ENCODE assay signal across 8 cellular contexts in the genomic region with DNA sequence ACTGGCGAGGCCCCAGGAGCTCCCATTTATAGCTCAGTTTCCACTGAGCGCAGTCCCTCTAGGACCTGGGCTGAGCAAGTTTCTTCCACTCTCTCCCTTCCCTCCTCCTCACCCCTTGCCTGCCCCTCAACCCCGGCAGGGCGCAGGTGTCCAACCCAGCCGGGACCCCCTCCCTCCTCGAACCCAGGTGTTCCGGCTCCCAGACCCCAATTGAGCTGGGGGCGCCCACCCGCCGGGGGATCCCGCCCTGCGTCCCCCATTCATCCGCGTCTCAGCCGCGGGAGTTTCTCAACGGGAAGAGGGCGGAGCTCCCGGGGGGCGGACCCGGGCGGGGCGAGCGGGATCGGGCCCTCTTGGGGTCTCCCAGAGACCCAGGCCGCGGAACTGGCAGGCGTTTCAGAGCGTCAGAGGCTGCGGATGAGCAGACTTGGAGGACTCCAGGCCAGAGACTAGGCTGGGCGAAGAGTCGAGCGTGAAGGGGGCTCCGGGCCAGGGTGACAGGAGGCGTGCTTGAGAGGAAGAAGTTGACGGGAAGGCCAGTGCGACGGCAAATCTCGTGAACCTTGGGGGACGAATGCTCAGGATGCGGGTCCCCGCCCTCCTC. TPM values are rescaled to one million over a fixed set of nuclear protein-coding genes. Genes with fewer than 3 reads are reported as not detected.
DNase-seq lines count a peak whose midpoint lies in the region; ATAC-seq and TF ChIP-seq lines count a peak whose summit lies in the region.

A gene (plus strand): TSS at position 366 of the 604 bp plus-strand sequence. CDS start 209 bp downstream, at position 575.

- peaks cover 8% of the 10 kb centered on the region for H3K4me1 Mint-ChIP-seq in activated T-helper 2 cell treated with anti-CD3 and anti-CD28 coated beads, Interferon-gamma antibody, Interleukin-2, Interleukin-4, amounts not matched to agents 10 μg/mL and 5 μg/mL and 100 μg/mL, durations not matched to agents 14 hours and 24 hours and 36 hours (ENCODE audit: low read depth)

- 2% methylated on average over 27 of the region's 42 CpGs for WGBS in smooth muscle cell (ENCODE audit: low lambda C conversion rate)

- H4K20me1 ChIP-seq in Loucy (ENCODE audit: insufficient read depth, low read length, poor library complexity, severe bottlenecking) (no peaks in the 10 kb centered on the region), smooth muscle cell (ENCODE audit: low read depth) (no peaks in the 10 kb centered on the region)

- H3K9me3 Mint-ChIP-seq in activated T-helper 2 cell treated with anti-CD3 and anti-CD28 coated beads, Interferon-gamma antibody, Interleukin-2, Interleukin-4, amounts not matched to agents 10 μg/mL and 5 μg/mL and 100 μg/mL, durations not matched to agents 14 hours and 24 hours and 36 hours, result no peaks in the 10 kb centered on the region

- peaks cover 70% of the 10 kb centered on the region for H3K27me3 Mint-ChIP-seq in activated T-helper 2 cell treated with anti-CD3 and anti-CD28 coated beads, Interferon-gamma antibody, Interleukin-2, Interleukin-4, amounts not matched to agents 10 μg/mL and 5 μg/mL and 100 μg/mL, durations not matched to agents 14 hours and 24 hours and 36 hours (ENCODE audit: low read depth)

- CTCF ChIA-PET in BJ (lab: Yijun Ruan, JAX), result interaction anchor here (0.8 kb wide), 1 partner anchor 9 kb away, joined by 3 read pairs; no protein-coding TSS in a partner anchor

- H3K79me2 ChIP-seq in Loucy (ENCODE audit: insufficient read depth, low read length), result no peaks in the 10 kb centered on the region
- H3K79me2 ChIP-seq in smooth muscle cell (ENCODE audit: low read depth), result no peaks in the 10 kb centered on the region

- no peak within 1 kb of the TSS for H3K27ac Mint-ChIP-seq in activated T-helper 2 cell treated with anti-CD3 and anti-CD28 coated beads, Interferon-gamma antibody, Interleukin-2, Interleukin-4, amounts not matched to agents 10 μg/mL and 5 μg/mL and 100 μg/mL, durations not matched to agents 14 hours and 24 hours and 36 hours

- H3F3A ChIP-seq in Loucy (ENCODE audit: low read depth) (no peaks in the 10 kb centered on the region), smooth muscle cell (ENCODE audit: low read depth) (no peaks in the 10 kb centered on the region)

- no peak for ATAC-seq in GM18502 (IDR thresholded peaks at IDR 0.05; ENCODE audit: poor library complexity, unreplicated experiment)

- H3K4me3 Mint-ChIP-seq in activated T-helper 2 cell treated with anti-CD3 and anti-CD28 coated beads, Interferon-gamma antibody, Interleukin-2, Interleukin-4, amounts not matched to agents 10 μg/mL and 5 μg/mL and 100 μg/mL, durations not matched to agents 14 hours and 24 hours and 36 hours (ENCODE audit: low read depth), result peak within 1 kb of the TSS; percentile 70

- POLR2A ChIA-PET in BJ (lab: Charles Lee), result no interaction called here

- no peaks in the 10 kb centered on the region for H3K9me3 ChIP-seq in Loucy (ENCODE audit: insufficient read depth, low read depth, low read length)
- H3K9me3 ChIP-seq in right atrium auricular region, result no peaks in the 10 kb centered on the region
- no peaks in the 10 kb centered on the region for H3K9me3 ChIP-seq in smooth muscle cell (replicated peaks; ENCODE audit: low read depth)

- TF ChIP-seq CTCF in BJ (IDR thresholded peaks at IDR 0.05; ENCODE audit: insufficient read depth, low read depth, low read length) (no peak), Loucy (conservative IDR thresholded peaks at IDR 0.05; ENCODE audit: low read length) (no peak), right atrium auricular region (IDR thresholded peaks at IDR 0.05) (no peak), smooth muscle cell (IDR thresholded peaks at IDR 0.05; ENCODE audit: borderline replicate concordance, insufficient read depth, poor library complexity, severe bottlenecking) (no peak)

- H3K4me1 ChIP-seq in Loucy (ENCODE audit: insufficient read depth, low read length, poor library complexity, severe bottlenecking), result peaks cover 4% of the 10 kb centered on the region
- H3K4me1 ChIP-seq in right atrium auricular region, result peaks cover 0 to 17% of the 10 kb centered on the region in 2 donors
- no peaks in the 10 kb centered on the region for H3K4me1 ChIP-seq in smooth muscle cell (ENCODE audit: low read depth)

- H3K9me2 ChIP-seq in Loucy (replicated peaks; ENCODE audit: low read depth, low read length), result no peaks in the 10 kb centered on the region

- H3K36me3 ChIP-seq in BJ (ENCODE audit: control insufficient read depth, insufficient read depth, low read length) (no peaks in the 10 kb centered on the region), Loucy (ENCODE audit: insufficient read depth, low read length) (no peaks in the 10 kb centered on the region), right atrium auricular region (no peaks in the 10 kb centered on the region), smooth muscle cell (ENCODE audit: low read depth) (no peaks in the 10 kb centered on the region)

- peaks cover 47% of the 10 kb centered on the region for H3K27me3 ChIP-seq in BJ (ENCODE audit: control insufficient read depth, insufficient read depth, low read length)
- H3K27me3 ChIP-seq in Loucy (ENCODE audit: insufficient read depth, low read length, poor library complexity, severe bottlenecking), result no peaks in the 10 kb centered on the region
- peaks cover 5 to 22% of the 10 kb centered on the region in 2 donors for H3K27me3 ChIP-seq in right atrium auricular region
- peaks cover 90% of the 10 kb centered on the region for H3K27me3 ChIP-seq in smooth muscle cell (ENCODE audit: low read depth)

- H2AFZ ChIP-seq in Loucy (ENCODE audit: low read length) (peak within 1 kb of the TSS; percentile 97), smooth muscle cell (ENCODE audit: low read depth) (peak within 1 kb of the TSS; percentile 98)

- intact Hi-C loops in activated T-helper 2 cell treated with anti-CD3 and anti-CD28 coated beads, Interferon-gamma antibody, Interleukin-2, Interleukin-4, amounts not matched to agents 10 μg/mL and 5 μg/mL and 100 μg/mL, durations not matched to agents 14 hours and 24 hours and 36 hours (cut with micrococcal nuclease), result no loop called here

- no peak within 1 kb of the TSS for H3K27ac ChIP-seq in right atrium auricular region
- H3K27ac ChIP-seq in smooth muscle cell (ENCODE audit: low read depth), result no peak within 1 kb of the TSS

- H3K36me3 Mint-ChIP-seq in activated T-helper 2 cell treated with anti-CD3 and anti-CD28 coated beads, Interferon-gamma antibody, Interleukin-2, Interleukin-4, amounts not matched to agents 10 μg/mL and 5 μg/mL and 100 μg/mL, durations not matched to agents 14 hours and 24 hours and 36 hours (ENCODE audit: low read depth), result no peaks in the 10 kb centered on the region

- DNase-seq in BJ (ENCODE audit: low read depth), result no peak
- DNase-seq in activated T-helper 2 cell treated with anti-CD3 and anti-CD28 coated beads, Interferon-gamma antibody, Interleukin-2, Interleukin-4, amounts not matched to agents 10 μg/mL and 5 μg/mL and 100 μg/mL, durations not matched to agents 14 hours and 24 hours and 36 hours (ENCODE audit: low spot score), result peak; percentile 17
- DNase-seq in right atrium auricular region (ENCODE audit: low spot score), result no peak
- no peak for DNase-seq in smooth muscle cell (lab: John Stamatoyannopoulos, UW; ENCODE audit: unreplicated experiment)
- DNase-seq in NCI-H1048 (lab: John Stamatoyannopoulos, UW), result no peak
- DNase-seq in kidney glomerular epithelial cell (lab: John Stamatoyannopoulos, UW), result no peak

- H3K4me3 ChIP-seq in BJ (ENCODE audit: low read depth, low read length) (peak within 1 kb of the TSS; percentile 31), Loucy (ENCODE audit: low read length, poor library complexity, severe bottlenecking) (peak within 1 kb of the TSS; percentile 71), right atrium auricular region (peak within 1 kb of the TSS; percentile 30 to 53), smooth muscle cell (peak within 1 kb of the TSS; percentile 80)

- peak within 1 kb of the TSS; percentile 64 for H3K9ac ChIP-seq in Loucy (ENCODE audit: low read depth, low read length, poor library complexity, severe bottlenecking)
- no peak within 1 kb of the TSS for H3K9ac ChIP-seq in smooth muscle cell (ENCODE audit: low read depth)

- H3K4me2 ChIP-seq in Loucy (ENCODE audit: low read depth, low read length, poor library complexity, severe bottlenecking) (peak within 1 kb of the TSS; percentile 77), smooth muscle cell (peak within 1 kb of the TSS; percentile 95)

RNA-seq across cellular contexts. Expression of the gene that starts here (rescaled TPM):
- polyA plus RNA-seq in BJ (2011; rRNA removed) (0.05 TPM in 1 of 2 replicates, not detected in the other), smooth muscle cell (0.56 and 0.64 TPM in 2 replicates)
- polyA minus RNA-seq in BJ (2011; rRNA and poly(A)+ RNA removed), result not detected in 2 replicates
- total RNA-seq in activated T-helper 2 cell treated with anti-CD3 and anti-CD28 coated beads, Interferon-gamma antibody, Interleukin-2, Interleukin-4, amounts not matched to agents 10 μg/mL and 5 μg/mL and 100 μg/mL, durations not matched to agents 14 hours and 24 hours and 36 hours, result 0.18 and 0.39 TPM in 2 replicates
- total RNA-seq in right atrium auricular region (under 1 TPM in 1 of 2 donors, not detected in 1; 0.51 TPM), smooth muscle cell (0.18 and 2.1 TPM in 2 replicates)

Comparison
In these comparisons a context has a peak if more than half of its experiments do, and no peak if none do; other contexts are left out.
1. Peak in DNase-seq in activated T-helper 2 cell treated with anti-CD3 and anti-CD28 coated beads, Interferon-gamma antibody, Interleukin-2, Interleukin-4, amounts not matched to agents 10 μg/mL and 5 μg/mL and 100 μg/mL, durations not matched to agents 14 hours and 24 hours and 36 hours; RNA of the gene not detected or under 1 TPM.